In genomic region chr16:49483651-49484451, GRCh38 we compare ENCODE assay signal across 13 cellular contexts.
DNase-seq lines count a peak whose midpoint lies in the region; ATAC-seq, FAIRE-seq and TF ChIP-seq lines count a peak whose summit lies in the region.
"Had no signal": no experiment of that assay in that cellular context is flagged by ENCODE, and none has a peak within 500 bp of the region (broad histone marks: within the 10 kb centered on the region; RNA-seq: fewer than 3 reads in every experiment).

No MANE protein-coding gene starts in this region.

- H3K27me3 Mint-ChIP-seq in Caco-2 (ENCODE audit: insufficient read depth, unreplicated experiment) (peaks cover 18% of the 10 kb centered on the region), osteocyte (ENCODE audit: unreplicated experiment) (peaks cover 46% of the 10 kb centered on the region)

- POLR2A ChIA-PET in HepG2 (lab: Yijun Ruan, JAX) = no interaction called here
- POLR2A ChIA-PET in Caco-2 (lab: Charles Lee) = no interaction called here

- H3K27me3 ChIP-seq in right lobe of liver (no peaks in the 10 kb centered on the region), HepG2 (ENCODE audit: control insufficient read depth in 1 of 2, insufficient read depth in 2 of 2, low read length in 2 of 2) (peaks cover 0 to 6% of the 10 kb centered on the region in 2 experiments; a peak in 1 of 5 replicates), esophagus muscularis mucosa (no peaks in the 10 kb centered on the region), pancreas (no peaks in the 10 kb centered on the region), Caco-2 (replicated peaks; ENCODE audit: control insufficient read depth, insufficient read depth, low read length) (no peaks in the 10 kb centered on the region)

- no peak for TF ChIP-seq RAD21 in HepG2 (CRISPR knock-in tag; IDR thresholded peaks at IDR 0.05)

- CTCF ChIA-PET in HepG2 (lab: Yijun Ruan, JAX; ENCODE audit: low intra/inter-chr PET ratio, low total read pairs) = no interaction called here
- CTCF ChIA-PET in Caco-2 (lab: Charles Lee) = no interaction called here

- H3K9me3 ChIP-seq in right lobe of liver = no peaks in the 10 kb centered on the region
- H3K9me3 ChIP-seq in HepG2 (ENCODE audit: low read length) = no peaks in the 10 kb centered on the region
- no peaks in the 10 kb centered on the region for H3K9me3 ChIP-seq in esophagus muscularis mucosa
- no peaks in the 10 kb centered on the region for H3K9me3 ChIP-seq in pancreas
- no peaks in the 10 kb centered on the region for H3K9me3 ChIP-seq in Caco-2

- TF ChIP-seq EP300 in HepG2 (IDR thresholded peaks at IDR 0.05; ENCODE audit: low read depth in 2 of 2, low read length in 2 of 2) = no peak
- TF ChIP-seq EP300 in HepG2 (CRISPR knock-in tag; IDR thresholded peaks at IDR 0.05; ENCODE audit: borderline replicate concordance) = no peak
- no peak for TF ChIP-seq EP300 in esophagus muscularis mucosa (IDR thresholded peaks at IDR 0.05)

- H3K27ac Mint-ChIP-seq in Caco-2 (ENCODE audit: unreplicated experiment) (no peak overlapping the region), osteocyte (ENCODE audit: unreplicated experiment) (no peak overlapping the region)
- H3K27ac Mint-ChIP-seq: H9 had no signal

- H3K9me3 Mint-ChIP-seq in Caco-2 (ENCODE audit: unreplicated experiment) (no peaks in the 10 kb centered on the region), osteocyte (ENCODE audit: unreplicated experiment) (no peaks in the 10 kb centered on the region)
- H3K9me3 Mint-ChIP-seq: H9, neural crest cell had no signal

- H3K36me3 Mint-ChIP-seq in Caco-2 (ENCODE audit: insufficient read depth, unreplicated experiment) (no peaks in the 10 kb centered on the region), osteocyte (ENCODE audit: unreplicated experiment) (peaks cover 2% of the 10 kb centered on the region)

- H3K4me2 ChIP-seq in HepG2 (ENCODE audit: low read depth, low read length) = no peak overlapping the region

- DNase-seq in right lobe of liver (no peak), HepG2 (ENCODE audit: low spot score) (no peak), esophagus muscularis mucosa (ENCODE audit: extremely low spot score) (no peak), pancreas (peak in 1 of 6 donors; percentile 49), Caco-2 (no peak), amygdala (lab: John Stamatoyannopoulos, UW) (no peak), osteocyte (ENCODE audit: extremely low spot score, unreplicated experiment) (no peak), NCI-H1930 (lab: John Stamatoyannopoulos, UW) (no peak)
- DNase-seq: activated CD8-positive, alpha-beta memory T cell treated with anti-CD3 and anti-CD28 coated beads, Interleukin-2, amount 50 U/mL, for 4 hours; NCI-H1092; NCI-H524 treated with DMSO at 0.1 percent for 48 hours had no signal

- H3K4me1 Mint-ChIP-seq in Caco-2 (ENCODE audit: low read depth, unreplicated experiment) (no peaks in the 10 kb centered on the region), osteocyte (ENCODE audit: unreplicated experiment) (no peaks in the 10 kb centered on the region)
- H3K4me1 Mint-ChIP-seq: neural crest cell had no signal

- FAIRE-seq in HepG2 (lab: Jason Lieb, UNC) (no peak), pancreas (lab: Jason Lieb, UNC) (no peak)

- TF ChIP-seq CTCF in right lobe of liver (IDR thresholded peaks at IDR 0.05) (no peak), HepG2 (CRISPR knock-in tag; IDR thresholded peaks at IDR 0.05) (no peak), esophagus muscularis mucosa (IDR thresholded peaks at IDR 0.05) (no peak), pancreas (IDR thresholded peaks at IDR 0.05) (no peak), Caco-2 (IDR thresholded peaks at IDR 0.05; ENCODE audit: insufficient read depth in 1 of 2, low read depth in 1 of 2, low read length in 1 of 2, severe bottlenecking in 1 of 2, unreplicated experiment in 1 of 2) (no peak), osteocyte (IDR thresholded peaks at IDR 0.05) (no peak)

- intact Hi-C loops in right lobe of liver (cut with DNase I) (no loop called here), HepG2 (cut with micrococcal nuclease; ENCODE audit: unreplicated experiment) (no loop called here), esophagus muscularis mucosa (cut with DNase I) (no loop called here), pancreas (cut with DNase I) (no loop called here), Caco-2 (cut with micrococcal nuclease; ENCODE audit: unreplicated experiment) (no loop called here)

- no peak for ATAC-seq in right lobe of liver
- no peak for ATAC-seq in HepG2
- ATAC-seq in pancreas = peak in 3 of 4 donors; percentile 18 to 27 (median 26)

- no peak overlapping the region for H3K4me3 ChIP-seq in right lobe of liver
- no peak overlapping the region for H3K4me3 ChIP-seq in HepG2 (replicated peaks in 1 of 3; ENCODE audit: insufficient read depth in 1 of 3, low read depth in 2 of 3, low read length in 3 of 3)
- H3K4me3 ChIP-seq in esophagus muscularis mucosa = peak overlapping the region; percentile 35 to 52 (median 44)
- H3K4me3 ChIP-seq in pancreas = peak overlapping the region in 1 of 4 donors; percentile 20
- no peak overlapping the region for H3K4me3 ChIP-seq in Caco-2 (ENCODE audit: low read depth, low read length)

- H3K9ac ChIP-seq in HepG2 (ENCODE audit: insufficient read depth, low read depth, low read length) = no peak overlapping the region

- H3K4me3 Mint-ChIP-seq in Caco-2 (ENCODE audit: unreplicated experiment) (no peak overlapping the region), osteocyte (ENCODE audit: unreplicated experiment) (no peak overlapping the region)

- H3K36me3 ChIP-seq in right lobe of liver = no peaks in the 10 kb centered on the region
- H3K36me3 ChIP-seq in HepG2 (replicated peaks in 1 of 2; ENCODE audit: control insufficient read depth in 1 of 2, insufficient read depth in 2 of 2, low read length in 2 of 2) = no peaks in the 10 kb centered on the region
- no peaks in the 10 kb centered on the region for H3K36me3 ChIP-seq in esophagus muscularis mucosa
- no peaks in the 10 kb centered on the region for H3K36me3 ChIP-seq in pancreas
- H3K36me3 ChIP-seq in Caco-2 (ENCODE audit: control insufficient read depth, insufficient read depth, low read length) = no peaks in the 10 kb centered on the region

- no peak overlapping the region for H2AFZ ChIP-seq in HepG2 (ENCODE audit: low read length)

- no peaks in the 10 kb centered on the region for H3K79me2 ChIP-seq in HepG2 (ENCODE audit: insufficient read depth, low read length)

- H4K20me1 ChIP-seq in HepG2 (ENCODE audit: insufficient read depth, low read length) = no peaks in the 10 kb centered on the region

- BruUV-seq in HepG2 (replicated peaks; lab: Mats Ljungman, UMichigan) (no TSS peak), Caco-2 (replicated peaks; lab: Mats Ljungman, UMichigan) (no TSS peak)

- in situ Hi-C loops in HepG2 (cut with HindIII; ENCODE audit: extremely low pct_ligation_motif_present, low pct_unique_long_range_greater_than_20kb) = no loop called here

- peak overlapping the region in 2 of 3 donors; percentile 15 to 63 for H3K27ac ChIP-seq in right lobe of liver
- H3K27ac ChIP-seq in HepG2 (ENCODE audit: extremely low read length, insufficient read depth, low read length) = no peak overlapping the region
- H3K27ac ChIP-seq in esophagus muscularis mucosa (replicated peaks in 1 of 4) = peak overlapping the region in 3 of 4 donors; percentile 64 to 78 (median 67)
- no peak overlapping the region for H3K27ac ChIP-seq in pancreas

- WGBS in right lobe of liver (ENCODE audit: insufficient coverage, low coverage, low lambda C conversion rate, missing lambda C conversion rate) = 34% methylated on average over 7 of the region's 22 CpGs
- 58% methylated on average over 18 of the region's 22 CpGs for WGBS in HepG2 (ENCODE audit: low lambda C conversion rate)
- WGBS in esophagus muscularis mucosa = 13% methylated on average over 7 of the region's 22 CpGs
- 38 to 39% methylated on average over 22 of the region's 22 CpGs for whole genome bisulfite sequencing in pancreas, 2 donors

- TF ChIP-seq POLR2A in right lobe of liver (IDR thresholded peaks at IDR 0.05) (no peak), HepG2 (IDR thresholded peaks at IDR 0.05; ENCODE audit: insufficient read depth in 1 of 2, low read depth in 2 of 2, low read length in 2 of 2) (no peak), esophagus muscularis mucosa (IDR thresholded peaks at IDR 0.05; ENCODE audit: low read depth) (no peak)

- peaks cover 0 to 6% (median 2%) of the 10 kb centered on the region in 4 donors for H3K4me1 ChIP-seq in right lobe of liver
- no peaks in the 10 kb centered on the region for H3K4me1 ChIP-seq in HepG2 (ENCODE audit: insufficient read depth, low read length)
- H3K4me1 ChIP-seq in esophagus muscularis mucosa = peaks cover 11 to 16% (median 13%) of the 10 kb centered on the region in 4 donors
- peaks cover 0 to 5% (median 3%) of the 10 kb centered on the region in 3 donors for H3K4me1 ChIP-seq in pancreas
- H3K4me1 ChIP-seq in Caco-2 = no peaks in the 10 kb centered on the region

TF ChIP-seq in HepG2, 621 proteins besides CTCF, POLR2A, EP300 and RAD21 (continues in another document):
- no peak for TF ChIP-seq TCF7L2 (IDR thresholded peaks at IDR 0.05; ENCODE audit: low read depth, low read length)
- TF ChIP-seq, protein P1, sequence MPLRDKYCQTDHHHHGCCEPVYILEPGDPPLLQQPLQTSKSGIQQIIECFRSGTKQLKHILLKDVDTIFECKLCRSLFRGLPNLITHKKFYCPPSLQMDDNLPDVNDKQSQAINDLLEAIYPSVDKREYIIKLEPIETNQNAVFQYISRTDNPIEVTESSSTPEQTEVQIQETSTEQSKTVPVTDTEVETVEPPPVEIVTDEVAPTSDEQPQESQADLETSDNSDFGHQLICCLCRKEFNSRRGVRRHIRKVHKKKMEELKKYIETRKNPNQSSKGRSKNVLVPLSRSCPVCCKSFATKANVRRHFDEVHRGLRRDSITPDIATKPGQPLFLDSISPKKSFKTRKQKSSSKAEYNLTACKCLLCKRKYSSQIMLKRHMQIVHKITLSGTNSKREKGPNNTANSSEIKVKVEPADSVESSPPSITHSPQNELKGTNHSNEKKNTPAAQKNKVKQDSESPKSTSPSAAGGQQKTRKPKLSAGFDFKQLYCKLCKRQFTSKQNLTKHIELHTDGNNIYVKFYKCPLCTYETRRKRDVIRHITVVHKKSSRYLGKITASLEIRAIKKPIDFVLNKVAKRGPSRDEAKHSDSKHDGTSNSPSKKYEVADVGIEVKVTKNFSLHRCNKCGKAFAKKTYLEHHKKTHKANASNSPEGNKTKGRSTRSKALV (CRISPR knock-in tag; IDR thresholded peaks at IDR 0.05) = no peak
- TF ChIP-seq, protein P2, sequence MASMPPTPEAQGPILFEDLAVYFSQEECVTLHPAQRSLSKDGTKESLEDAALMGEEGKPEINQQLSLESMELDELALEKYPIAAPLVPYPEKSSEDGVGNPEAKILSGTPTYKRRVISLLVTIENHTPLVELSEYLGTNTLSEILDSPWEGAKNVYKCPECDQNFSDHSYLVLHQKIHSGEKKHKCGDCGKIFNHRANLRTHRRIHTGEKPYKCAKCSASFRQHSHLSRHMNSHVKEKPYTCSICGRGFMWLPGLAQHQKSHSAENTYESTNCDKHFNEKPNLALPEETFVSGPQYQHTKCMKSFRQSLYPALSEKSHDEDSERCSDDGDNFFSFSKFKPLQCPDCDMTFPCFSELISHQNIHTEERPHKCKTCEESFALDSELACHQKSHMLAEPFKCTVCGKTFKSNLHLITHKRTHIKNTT (CRISPR knock-in tag; IDR thresholded peaks at IDR 0.05) = no peak
- TF ChIP-seq ZNF136 (CRISPR knock-in tag; IDR thresholded peaks at IDR 0.05; ENCODE audit: low read depth) = no peak

Comparison
In these comparisons a context has a peak if more than half of its experiments do, and no peak if none do; other contexts are left out.
1. H3K27ac ChIP-seq: peak in right lobe of liver (2 of 3) and esophagus muscularis mucosa (3 of 4); none in HepG2 (single experiment) and pancreas (0 of 4).
2. ATAC-seq: peak in pancreas (3 of 4); none in right lobe of liver (0 of 4) and HepG2 (single experiment).
3. H3K4me3 ChIP-seq: peak in esophagus muscularis mucosa (4 of 4); none in right lobe of liver (0 of 3), HepG2 (0 of 3) and Caco-2 (single experiment).